Comparison of ENCODE assay signal across 1 cellular context in the genomic region with DNA sequence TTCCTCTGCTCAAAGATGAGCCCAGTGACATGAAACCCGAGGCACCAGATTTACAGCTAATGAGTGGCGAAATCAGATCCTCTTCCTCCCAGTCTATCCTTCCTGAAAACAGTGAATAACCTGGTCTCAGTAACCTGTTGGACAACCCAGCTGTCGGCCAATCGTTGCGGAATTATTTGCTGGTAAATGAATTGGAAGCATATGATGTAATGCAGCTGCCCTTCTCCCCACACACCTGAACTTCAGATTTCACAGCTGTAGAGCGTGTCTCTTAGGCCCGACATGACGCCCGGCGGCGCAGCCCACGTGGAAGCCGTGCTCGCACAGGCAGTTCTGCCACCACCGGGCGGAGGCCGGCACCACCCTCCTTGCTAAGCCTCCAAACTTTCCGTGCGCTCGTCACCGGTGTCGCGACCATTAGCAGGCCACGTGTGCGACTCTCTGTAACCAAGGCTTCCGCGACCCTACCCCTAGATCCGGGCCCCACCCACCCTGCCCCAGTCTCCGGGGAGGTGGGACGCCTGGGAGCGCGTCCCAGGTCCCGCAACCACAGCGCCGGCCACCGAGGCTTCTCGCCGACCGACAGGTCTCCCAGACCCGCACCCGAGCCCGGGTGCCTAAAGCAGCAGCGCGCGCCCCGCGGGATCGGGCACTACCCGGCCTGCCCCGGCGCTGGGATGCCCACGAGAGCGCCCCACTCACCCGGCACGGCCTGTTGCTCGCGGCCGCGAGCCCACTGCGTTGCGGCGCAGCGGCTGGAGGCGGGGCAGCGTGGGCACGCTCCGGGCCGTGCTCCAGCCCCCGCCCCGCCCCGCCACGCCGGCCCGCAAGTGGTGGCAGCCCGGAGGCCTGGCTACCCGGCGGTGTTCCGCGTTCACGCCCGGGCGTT.
A peak's percentile ranks its signal among the peaks of the same experiment; 100 is the strongest.
TF ChIP-seq lines count a peak whose summit lies in the region.

Gene RIOX2, minus strand, starts transcription at position 753 of the 889 bp plus-strand sequence. CDS start 4,838 bp downstream, outside the sequence.

TF ChIP-seq in HepG2, 621 proteins besides CTCF, POLR2A, EP300 and RAD21 (continued from another document and continues in another):
- TF ChIP-seq, protein P1, sequence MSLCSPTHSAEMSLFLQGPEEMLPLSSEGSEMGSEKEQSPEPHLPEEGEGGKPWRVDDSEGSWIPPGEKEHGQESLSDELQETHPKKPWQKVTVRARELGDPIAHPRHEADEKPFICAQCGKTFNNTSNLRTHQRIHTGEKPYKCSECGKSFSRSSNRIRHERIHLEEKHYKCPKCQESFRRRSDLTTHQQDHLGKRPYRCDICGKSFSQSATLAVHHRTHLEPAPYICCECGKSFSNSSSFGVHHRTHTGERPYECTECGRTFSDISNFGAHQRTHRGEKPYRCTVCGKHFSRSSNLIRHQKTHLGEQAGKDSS (CRISPR knock-in tag; IDR thresholded peaks at IDR 0.05; ENCODE audit: borderline replicate concordance, low read depth), result no peak
- TF ChIP-seq, protein P2, sequence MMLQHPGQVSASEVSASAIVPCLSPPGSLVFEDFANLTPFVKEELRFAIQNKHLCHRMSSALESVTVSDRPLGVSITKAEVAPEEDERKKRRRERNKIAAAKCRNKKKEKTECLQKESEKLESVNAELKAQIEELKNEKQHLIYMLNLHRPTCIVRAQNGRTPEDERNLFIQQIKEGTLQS (CRISPR knock-in tag; IDR thresholded peaks at IDR 0.05), result no peak
- TF ChIP-seq NFIC (IDR thresholded peaks at IDR 0.05; ENCODE audit: low read length) (no peak), ZNF713 (CRISPR knock-in tag; IDR thresholded peaks at IDR 0.05) (no peak), SMARCC2 (IDR thresholded peaks at IDR 0.05) (no peak), ADNP (CRISPR knock-in tag; IDR thresholded peaks at IDR 0.05) (no peak; the same call in 1 of the 2 replicates), RXRA (CRISPR knock-in tag; IDR thresholded peaks at IDR 0.05) (no peak), PAXIP1 (CRISPR knock-in tag; conservative IDR thresholded peaks at IDR 0.05) (no peak), GLI4 (CRISPR knock-in tag; IDR thresholded peaks at IDR 0.05; ENCODE audit: borderline replicate concordance) (peak; percentile 13; the same call in 1 of the 2 replicates), SOX13 (IDR thresholded peaks at IDR 0.05) (no peak), SOX13 (CRISPR knock-in tag; conservative IDR thresholded peaks at IDR 0.05 in 1 of 2, IDR thresholded peaks at IDR 0.05 in 1 of 2) (peak in 1 of 2 experiments; percentile 13; a peak in 1 of 4 replicates), SUZ12 (IDR thresholded peaks at IDR 0.05; ENCODE audit: low read depth, low read length) (no peak), SOX6 (IDR thresholded peaks at IDR 0.05) (no peak), SOX6 (CRISPR knock-in tag; IDR thresholded peaks at IDR 0.05) (peak; percentile 60), CBFB (CRISPR knock-in tag; IDR thresholded peaks at IDR 0.05) (no peak), ZBTB42 (CRISPR knock-in tag; IDR thresholded peaks at IDR 0.05) (no peak), AGO2 (optimal IDR thresholded peaks at IDR 0.05; ENCODE audit: low read depth, low read length) (peak; percentile 72), SATB2 (CRISPR knock-in tag; IDR thresholded peaks at IDR 0.05) (no peak), LRRFIP1 (CRISPR knock-in tag; conservative IDR thresholded peaks at IDR 0.05) (no peak), TCF7L2 (IDR thresholded peaks at IDR 0.05; ENCODE audit: low read depth, low read length) (no peak), ZNF292 (CRISPR knock-in tag; IDR thresholded peaks at IDR 0.05; ENCODE audit: borderline replicate concordance, low read depth) (peak; percentile 92), ZMYM3 (CRISPR knock-in tag; IDR thresholded peaks at IDR 0.05) (peak; percentile 42; the same call in 1 of the 2 replicates), ZNF766 (CRISPR knock-in tag; IDR thresholded peaks at IDR 0.05; ENCODE audit: borderline replicate concordance) (no peak), SRSF4 (IDR thresholded peaks at IDR 0.05; ENCODE audit: low read depth, low read length, poor library complexity, severe bottlenecking) (no peak), KMT2B (CRISPR knock-in tag; IDR thresholded peaks at IDR 0.05) (peak; percentile 88), PHF8 (CRISPR knock-in tag; IDR thresholded peaks at IDR 0.05) (peak; percentile 91), MNT (IDR thresholded peaks at IDR 0.05) (peak; percentile 67), CC2D1A (CRISPR knock-in tag; IDR thresholded peaks at IDR 0.05) (no peak), NFKBIZ (CRISPR knock-in tag; IDR thresholded peaks at IDR 0.05) (no peak), ZNF781 (CRISPR knock-in tag; IDR thresholded peaks at IDR 0.05; ENCODE audit: borderline replicate concordance, not compliant biosample characterization) (peak; percentile 85), ZNF558 (CRISPR knock-in tag; IDR thresholded peaks at IDR 0.05; ENCODE audit: borderline replicate concordance) (no peak), KLF12 (CRISPR knock-in tag; IDR thresholded peaks at IDR 0.05; ENCODE audit: borderline replicate concordance) (0 out of 2 replicates have a peak, but pooled peaks have one; percentile 28), SRY (CRISPR knock-in tag; IDR thresholded peaks at IDR 0.05) (no peak), NFAT5 (CRISPR knock-in tag; IDR thresholded peaks at IDR 0.05) (0 out of 2 replicates have a peak, but pooled peaks have one; percentile 39), ZNF10 (CRISPR knock-in tag; IDR thresholded peaks at IDR 0.05; ENCODE audit: borderline replicate concordance, low read depth) (no peak), PRPF4 (IDR thresholded peaks at IDR 0.05; ENCODE audit: low read depth, low read length, poor library complexity, severe bottlenecking) (no peak)
- TF ChIP-seq, protein P3, sequence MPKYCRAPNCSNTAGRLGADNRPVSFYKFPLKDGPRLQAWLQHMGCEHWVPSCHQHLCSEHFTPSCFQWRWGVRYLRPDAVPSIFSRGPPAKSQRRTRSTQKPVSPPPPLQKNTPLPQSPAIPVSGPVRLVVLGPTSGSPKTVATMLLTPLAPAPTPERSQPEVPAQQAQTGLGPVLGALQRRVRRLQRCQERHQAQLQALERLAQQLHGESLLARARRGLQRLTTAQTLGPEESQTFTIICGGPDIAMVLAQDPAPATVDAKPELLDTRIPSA (CRISPR knock-in tag; IDR thresholded peaks at IDR 0.05; ENCODE audit: borderline replicate concordance), result no peak
- TF ChIP-seq, protein P4, sequence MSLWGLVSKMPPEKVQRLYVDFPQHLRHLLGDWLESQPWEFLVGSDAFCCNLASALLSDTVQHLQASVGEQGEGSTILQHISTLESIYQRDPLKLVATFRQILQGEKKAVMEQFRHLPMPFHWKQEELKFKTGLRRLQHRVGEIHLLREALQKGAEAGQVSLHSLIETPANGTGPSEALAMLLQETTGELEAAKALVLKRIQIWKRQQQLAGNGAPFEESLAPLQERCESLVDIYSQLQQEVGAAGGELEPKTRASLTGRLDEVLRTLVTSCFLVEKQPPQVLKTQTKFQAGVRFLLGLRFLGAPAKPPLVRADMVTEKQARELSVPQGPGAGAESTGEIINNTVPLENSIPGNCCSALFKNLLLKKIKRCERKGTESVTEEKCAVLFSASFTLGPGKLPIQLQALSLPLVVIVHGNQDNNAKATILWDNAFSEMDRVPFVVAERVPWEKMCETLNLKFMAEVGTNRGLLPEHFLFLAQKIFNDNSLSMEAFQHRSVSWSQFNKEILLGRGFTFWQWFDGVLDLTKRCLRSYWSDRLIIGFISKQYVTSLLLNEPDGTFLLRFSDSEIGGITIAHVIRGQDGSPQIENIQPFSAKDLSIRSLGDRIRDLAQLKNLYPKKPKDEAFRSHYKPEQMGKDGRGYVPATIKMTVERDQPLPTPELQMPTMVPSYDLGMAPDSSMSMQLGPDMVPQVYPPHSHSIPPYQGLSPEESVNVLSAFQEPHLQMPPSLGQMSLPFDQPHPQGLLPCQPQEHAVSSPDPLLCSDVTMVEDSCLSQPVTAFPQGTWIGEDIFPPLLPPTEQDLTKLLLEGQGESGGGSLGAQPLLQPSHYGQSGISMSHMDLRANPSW (CRISPR knock-in tag; IDR thresholded peaks at IDR 0.05; ENCODE audit: borderline replicate concordance), result no peak
- TF ChIP-seq, protein P5, sequence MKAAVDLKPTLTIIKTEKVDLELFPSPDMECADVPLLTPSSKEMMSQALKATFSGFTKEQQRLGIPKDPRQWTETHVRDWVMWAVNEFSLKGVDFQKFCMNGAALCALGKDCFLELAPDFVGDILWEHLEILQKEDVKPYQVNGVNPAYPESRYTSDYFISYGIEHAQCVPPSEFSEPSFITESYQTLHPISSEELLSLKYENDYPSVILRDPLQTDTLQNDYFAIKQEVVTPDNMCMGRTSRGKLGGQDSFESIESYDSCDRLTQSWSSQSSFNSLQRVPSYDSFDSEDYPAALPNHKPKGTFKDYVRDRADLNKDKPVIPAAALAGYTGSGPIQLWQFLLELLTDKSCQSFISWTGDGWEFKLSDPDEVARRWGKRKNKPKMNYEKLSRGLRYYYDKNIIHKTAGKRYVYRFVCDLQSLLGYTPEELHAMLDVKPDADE (CRISPR knock-in tag; IDR thresholded peaks at IDR 0.05), result no peak
